Comparison of ENCODE assay signal across 19 cellular contexts in the genomic region with DNA sequence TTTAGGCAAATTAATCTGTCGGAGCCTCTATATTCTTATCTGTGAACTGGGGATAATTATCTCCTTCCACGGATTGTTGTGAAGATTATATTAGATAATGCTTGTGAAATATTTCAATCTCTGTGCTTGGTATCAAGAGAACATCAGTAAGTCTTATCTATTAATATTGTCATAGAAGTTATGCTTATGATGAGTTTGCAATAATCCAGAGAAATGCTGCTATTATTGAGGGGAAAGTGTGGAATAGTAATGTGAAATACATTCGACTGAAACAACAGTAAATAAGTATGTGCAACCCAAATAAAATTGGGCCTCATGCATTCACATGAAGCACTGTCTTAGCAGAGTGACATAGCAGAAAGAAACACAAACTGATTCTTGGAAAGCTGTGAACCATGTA.
"Had no signal": no experiment of that assay in that cellular context is flagged by ENCODE, and none has a peak within 500 bp of the region (broad histone marks: within the 10 kb centered on the region; RNA-seq: fewer than 3 reads in every experiment).

No MANE protein-coding gene starts in this region.

- H3K27ac ChIP-seq: colonic mucosa, esophagus muscularis mucosa, foreskin keratinocyte, heart right ventricle, left lung, lower lobe of right lung had no signal

- DNase-seq: colonic mucosa; cortex of kidney; effector CD4-positive, alpha-beta T cell; effector memory CD4-positive, alpha-beta T cell; foreskin keratinocyte; glutamatergic neuron; head of caudate nucleus; heart right ventricle; hippocampal formation; left cardiac atrium; left lung; left ventricle myocardium superior; lower lobe of right lung; mesendoderm; midbrain had no signal

- ATAC-seq: foreskin keratinocyte, heart right ventricle, left cardiac atrium, left lung, left ventricle myocardium superior, lower lobe of right lung had no signal

- FAIRE-seq: endothelial cell of umbilical vein, islet of Langerhans, keratinocyte had no signal

- H3K4me1 ChIP-seq: colonic mucosa, foreskin keratinocyte, left lung had no signal

- H3K36me3 ChIP-seq: colonic mucosa, esophagus muscularis mucosa, left lung, lower lobe of right lung had no signal

- H3K27me3 ChIP-seq: colonic mucosa, esophagus muscularis mucosa, foreskin keratinocyte, heart right ventricle, left lung had no signal

- H3K9me3 ChIP-seq: colonic mucosa, esophagus muscularis mucosa, lower lobe of right lung had no signal

- H3K4me3 ChIP-seq: colonic mucosa, esophagus muscularis mucosa, heart right ventricle, left lung, lower lobe of right lung had no signal
